12 cellular contexts compared by ENCODE assay signal in genomic region chr1:37096523-37096922, GRCh38.
DNase-seq lines count a peak whose midpoint lies in the region; ATAC-seq and TF ChIP-seq lines count a peak whose summit lies in the region.
"Had no signal": no experiment of that assay in that cellular context is flagged by ENCODE, and none has a peak within 500 bp of the region (broad histone marks: within the 10 kb centered on the region; RNA-seq: fewer than 3 reads in every experiment).

No MANE protein-coding gene starts in this region.

- H3K36me3 ChIP-seq in KMS-11 (ENCODE audit: insufficient read depth) (no peaks in the 10 kb centered on the region), WERI-Rb-1 (no peaks in the 10 kb centered on the region)
- H3K36me3 ChIP-seq: stomach had no signal

- H3K79me2 ChIP-seq in KMS-11 (ENCODE audit: insufficient read depth, low read depth), result no peaks in the 10 kb centered on the region

- peak; percentile 11 for DNase-seq in activated CD8-positive, alpha-beta T cell treated with anti-CD3 and anti-CD28 coated beads for 36 hours
- DNase-seq in activated CD8-positive, alpha-beta T cell treated with anti-CD3 and anti-CD28 coated beads, Interleukin-2, amount 10 ng/mL, durations not matched to agents 7 days and 5 days, result no peak
- DNase-seq in WERI-Rb-1, result peak; percentile 40
- no peak for DNase-seq in progenitor cell of endocrine pancreas (ENCODE audit: low spot score, unreplicated experiment)
- no peak for DNase-seq in A172 (ENCODE audit: low spot score)
- no peak for DNase-seq in NCI-H2227 treated with DMSO at 0.1 percent for 48 hours (lab: John Stamatoyannopoulos, UW)
- DNase-seq: activated CD4-positive, CD25-positive, alpha-beta regulatory T cell; C1 segment of cervical spinal cord; caudate nucleus; stomach had no signal

- H3K9me3 ChIP-seq in WERI-Rb-1 (ENCODE audit: severe bottlenecking), result no peaks in the 10 kb centered on the region
- H3K9me3 ChIP-seq: stomach had no signal

- H3K9ac ChIP-seq in KMS-11, result no peak overlapping the region

- peak; percentile 32 for TF ChIP-seq CTCF in activated CD8-positive, alpha-beta T cell treated with anti-CD3 and anti-CD28 coated beads for 36 hours (IDR thresholded peaks at IDR 0.05)
- 0 out of 2 replicates have a peak, but pooled peaks have one; percentile 34 for TF ChIP-seq CTCF in KMS-11 (conservative IDR thresholded peaks at IDR 0.05; ENCODE audit: low read depth, low read length)
- peak; percentile 67 for TF ChIP-seq CTCF in WERI-Rb-1 (IDR thresholded peaks at IDR 0.05; ENCODE audit: low read depth, low read length)
- peak; percentile 41 for TF ChIP-seq CTCF in progenitor cell of endocrine pancreas (IDR thresholded peaks at IDR 0.05; ENCODE audit: unreplicated experiment)

- no peak overlapping the region for H3K4me3 Mint-ChIP-seq in activated CD8-positive, alpha-beta T cell treated with anti-CD3 and anti-CD28 coated beads for 36 hours
- H3K4me3 Mint-ChIP-seq in activated CD8-positive, alpha-beta T cell treated with anti-CD3 and anti-CD28 coated beads, Interleukin-2, amount 10 ng/mL, durations not matched to agents 7 days and 5 days, result no peak overlapping the region
- H3K4me3 Mint-ChIP-seq in progenitor cell of endocrine pancreas (ENCODE audit: low read depth), result no peak overlapping the region

- peaks cover 8% of the 10 kb centered on the region; the same call in 1 of the 2 replicates for H3K27me3 ChIP-seq in KMS-11 (ENCODE audit: insufficient read depth, low read depth)
- no peaks in the 10 kb centered on the region for H3K27me3 ChIP-seq in WERI-Rb-1 (ENCODE audit: insufficient read depth, low read depth, severe bottlenecking)

- H3K4me1 ChIP-seq in KMS-11 (ENCODE audit: low read depth, poor library complexity, severe bottlenecking), result no peaks in the 10 kb centered on the region
- H3K4me1 ChIP-seq: stomach had no signal

- H2AFZ ChIP-seq in KMS-11 (ENCODE audit: low read depth), result no peak overlapping the region

- no peak for ATAC-seq in activated CD8-positive, alpha-beta T cell treated with anti-CD3 and anti-CD28 coated beads for 36 hours
- no peak for ATAC-seq in activated CD8-positive, alpha-beta T cell treated with anti-CD3 and anti-CD28 coated beads, Interleukin-2, amount 10 ng/mL, durations not matched to agents 7 days and 5 days
- no peak for ATAC-seq in HG03139 (IDR thresholded peaks at IDR 0.05; ENCODE audit: unreplicated experiment)

- peaks cover 16% of the 10 kb centered on the region for H3K27me3 Mint-ChIP-seq in activated CD8-positive, alpha-beta T cell treated with anti-CD3 and anti-CD28 coated beads for 36 hours
- H3K27me3 Mint-ChIP-seq in activated CD8-positive, alpha-beta T cell treated with anti-CD3 and anti-CD28 coated beads, Interleukin-2, amount 10 ng/mL, durations not matched to agents 7 days and 5 days (ENCODE audit: low read depth), result no peaks in the 10 kb centered on the region
- peaks cover 21% of the 10 kb centered on the region for H3K27me3 Mint-ChIP-seq in progenitor cell of endocrine pancreas

- H3K27ac ChIP-seq in KMS-11 (no peak overlapping the region), WERI-Rb-1 (no peak overlapping the region)
- H3K27ac ChIP-seq: stomach had no signal

- no peaks in the 10 kb centered on the region for H3K4me1 Mint-ChIP-seq in activated CD8-positive, alpha-beta T cell treated with anti-CD3 and anti-CD28 coated beads for 36 hours (ENCODE audit: low read depth)
- no peaks in the 10 kb centered on the region for H3K4me1 Mint-ChIP-seq in activated CD8-positive, alpha-beta T cell treated with anti-CD3 and anti-CD28 coated beads, Interleukin-2, amount 10 ng/mL, durations not matched to agents 7 days and 5 days (ENCODE audit: low read depth)
- no peaks in the 10 kb centered on the region for H3K4me1 Mint-ChIP-seq in progenitor cell of endocrine pancreas (ENCODE audit: low read depth)

- intact Hi-C loops in activated CD8-positive, alpha-beta T cell treated with anti-CD3 and anti-CD28 coated beads for 36 hours (cut with micrococcal nuclease), result no loop called here

- H3K27ac Mint-ChIP-seq in activated CD8-positive, alpha-beta T cell treated with anti-CD3 and anti-CD28 coated beads for 36 hours, result no peak overlapping the region
- H3K27ac Mint-ChIP-seq in activated CD8-positive, alpha-beta T cell treated with anti-CD3 and anti-CD28 coated beads, Interleukin-2, amount 10 ng/mL, durations not matched to agents 7 days and 5 days, result no peak overlapping the region
- H3K27ac Mint-ChIP-seq in progenitor cell of endocrine pancreas, result no peak overlapping the region

- no peak overlapping the region for H3K4me3 ChIP-seq in KMS-11 (IDR thresholded peaks at IDR 0.05; ENCODE audit: insufficient read depth, low read depth, low read length)
- no peak overlapping the region for H3K4me3 ChIP-seq in WERI-Rb-1 (ENCODE audit: low read depth, low read length)
- H3K4me3 ChIP-seq: stomach had no signal

- no peaks in the 10 kb centered on the region for H3K36me3 Mint-ChIP-seq in activated CD8-positive, alpha-beta T cell treated with anti-CD3 and anti-CD28 coated beads for 36 hours (ENCODE audit: low read depth)
- no peaks in the 10 kb centered on the region for H3K36me3 Mint-ChIP-seq in activated CD8-positive, alpha-beta T cell treated with anti-CD3 and anti-CD28 coated beads, Interleukin-2, amount 10 ng/mL, durations not matched to agents 7 days and 5 days (ENCODE audit: low read depth)
- no peaks in the 10 kb centered on the region for H3K36me3 Mint-ChIP-seq in progenitor cell of endocrine pancreas (ENCODE audit: insufficient read depth)

- no peaks in the 10 kb centered on the region for H3K9me3 Mint-ChIP-seq in activated CD8-positive, alpha-beta T cell treated with anti-CD3 and anti-CD28 coated beads for 36 hours
- no peaks in the 10 kb centered on the region for H3K9me3 Mint-ChIP-seq in activated CD8-positive, alpha-beta T cell treated with anti-CD3 and anti-CD28 coated beads, Interleukin-2, amount 10 ng/mL, durations not matched to agents 7 days and 5 days (ENCODE audit: insufficient read depth)
- H3K9me3 Mint-ChIP-seq in progenitor cell of endocrine pancreas (ENCODE audit: low read depth), result no peaks in the 10 kb centered on the region

- POLR2A ChIA-PET in activated CD8-positive, alpha-beta T cell treated with anti-CD3 and anti-CD28 coated beads for 36 hours (lab: Charles Lee), result no interaction called here
- POLR2A ChIA-PET in activated CD8-positive, alpha-beta T cell treated with anti-CD3 and anti-CD28 coated beads, Interleukin-2, amount 10 ng/mL, durations not matched to agents 7 days and 5 days (lab: Charles Lee), result no interaction called here

- no peaks in the 10 kb centered on the region for H4K20me1 ChIP-seq in KMS-11 (ENCODE audit: insufficient read depth)

- no peak overlapping the region for H3K4me2 ChIP-seq in KMS-11

- CTCF ChIA-PET in activated CD8-positive, alpha-beta T cell treated with anti-CD3 and anti-CD28 coated beads for 36 hours (lab: Charles Lee), result no interaction called here
- CTCF ChIA-PET in activated CD8-positive, alpha-beta T cell treated with anti-CD3 and anti-CD28 coated beads, Interleukin-2, amount 10 ng/mL, durations not matched to agents 7 days and 5 days (lab: Charles Lee), result no interaction called here

Comparison
In these comparisons a context has a peak if more than half of its experiments do, and no peak if none do; other contexts are left out.
1. DNase-seq: peak in activated CD8-positive, alpha-beta T cell treated with anti-CD3 and anti-CD28 coated beads for 36 hours (single experiment) and WERI-Rb-1 (single experiment); none in activated CD8-positive, alpha-beta T cell treated with anti-CD3 and anti-CD28 coated beads, Interleukin-2, amount 10 ng/mL, durations not matched to agents 7 days and 5 days (single experiment), progenitor cell of endocrine pancreas (single experiment), A172 (single experiment) and NCI-H2227 treated with DMSO at 0.1 percent for 48 hours (single experiment).
2. Peak in every context shown above with its lines, with median percentiles within 50 percentile points of each other: CTCF ChIP-seq.